ENCODE assay signal across 24 cellular contexts in the genomic region with DNA sequence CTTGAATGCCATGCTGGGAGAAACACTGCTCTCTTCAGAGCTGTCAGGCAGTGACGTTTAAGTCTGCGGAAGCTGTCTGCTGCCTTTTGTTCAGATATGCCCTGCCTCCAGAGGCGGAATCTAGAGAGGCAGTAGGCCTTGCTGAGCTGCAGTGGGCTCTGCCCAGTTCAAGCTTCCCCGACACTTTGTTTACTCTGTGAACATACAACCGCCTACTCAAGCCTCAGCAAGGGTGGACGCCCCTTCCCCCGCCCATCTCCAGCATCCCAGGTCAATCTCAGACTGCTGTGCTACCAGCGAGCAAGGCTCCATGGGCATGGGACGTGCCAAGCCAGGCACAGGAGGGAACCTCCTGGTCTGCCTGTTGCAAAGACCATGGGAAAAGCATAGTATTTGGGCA.
A peak's percentile ranks its signal among the peaks of the same experiment; 100 is the strongest.
DNase-seq lines count a peak whose midpoint lies in the region; ATAC-seq, FAIRE-seq and TF ChIP-seq lines count a peak whose summit lies in the region.
"Had no signal": no experiment of that assay in that cellular context is flagged by ENCODE, and none has a peak within 500 bp of the region (broad histone marks: within the 10 kb centered on the region; RNA-seq: fewer than 3 reads in every experiment).

No MANE protein-coding gene starts in this region.

- no peak overlapping the region for H3K4me3 Mint-ChIP-seq in WTC11
- H3K4me3 Mint-ChIP-seq: CD4-positive, CD25-positive, alpha-beta regulatory T cell; CD8-positive, alpha-beta memory T cell had no signal

- H3K14ac ChIP-seq in neuronal stem cell (ENCODE audit: low read length) = no peak overlapping the region

- no CpG with 5 or more reads among the region's 9 CpGs for WGBS in neuronal stem cell (ENCODE audit: extremely low coverage in 2 of 2, insufficient read length in 2 of 2, insufficient replicate concordance in 1 of 2), 2 donors

- FAIRE-seq in kidney (lab: Jason Lieb, UNC) = no peak
- FAIRE-seq: A204.1, G401.6, GM12891, GM19239, HTR-8/SVneo had no signal

- peak overlapping the region; percentile 75 for H2BK12ac ChIP-seq in neuronal stem cell (ENCODE audit: low read length)

- H3K9ac ChIP-seq in kidney (ENCODE audit: low read length in 2 of 2) = no peak overlapping the region
- no peak overlapping the region for H3K9ac ChIP-seq in neuronal stem cell (ENCODE audit: low read depth, low read length, poor library complexity)

- no peak for TF ChIP-seq CTCF in WTC11 (IDR thresholded peaks at IDR 0.05)
- no peak for TF ChIP-seq CTCF in kidney (IDR thresholded peaks at IDR 0.05; ENCODE audit: borderline replicate concordance, extremely low read depth, insufficient read depth)

- no peaks in the 10 kb centered on the region for H3K79me1 ChIP-seq in neuronal stem cell (ENCODE audit: low read depth, low read length)

- peaks cover 6% of the 10 kb centered on the region for H3K36me3 Mint-ChIP-seq in WTC11
- H3K36me3 Mint-ChIP-seq: CD4-positive, CD25-positive, alpha-beta regulatory T cell; CD8-positive, alpha-beta memory T cell had no signal

- peak overlapping the region; percentile 81 for H3K18ac ChIP-seq in neuronal stem cell (ENCODE audit: low read length)

- no peak overlapping the region for H2BK5ac ChIP-seq in neuronal stem cell (ENCODE audit: low read length)

- H3K4ac ChIP-seq in neuronal stem cell (ENCODE audit: low read length) = no peak overlapping the region

- H3K23ac ChIP-seq in neuronal stem cell (ENCODE audit: low read depth, low read length, poor library complexity) = peak overlapping the region; percentile 34

- POLR2A ChIA-PET in WTC11 (lab: Charles Lee) = no interaction called here

- no peak overlapping the region for H2AK5ac ChIP-seq in neuronal stem cell (ENCODE audit: low read depth, low read length)

- peak overlapping the region; percentile 63 for H2AFZ ChIP-seq in neuronal stem cell (ENCODE audit: low read length)

- H2BK120ac ChIP-seq in neuronal stem cell (ENCODE audit: low read depth, low read length) = no peak overlapping the region

- peaks cover 32% of the 10 kb centered on the region for H3K9me3 Mint-ChIP-seq in WTC11

- H3K4me3 ChIP-seq in kidney (ENCODE audit: low read length in 2 of 2) (no peak overlapping the region), neuronal stem cell (ENCODE audit: low read length in 2 of 2) (no peak overlapping the region)

- CTCF ChIA-PET in WTC11 (lab: Charles Lee) = interaction anchor here (0.7 kb wide), 1 partner anchor 9 kb away, joined by 3 read pairs; no protein-coding TSS in a partner anchor

- H3K9me3 ChIP-seq in kidney (ENCODE audit: control insufficient read depth in 1 of 2, low read length in 2 of 2) (no peaks in the 10 kb centered on the region), neuronal stem cell (replicated peaks in 1 of 2; ENCODE audit: control insufficient read depth in 2 of 2, insufficient read depth in 1 of 2, low read depth in 1 of 2, low read length in 2 of 2) (no peaks in the 10 kb centered on the region)
- H3K9me3 ChIP-seq: BE2C had no signal

- intact Hi-C loops in kidney (cut with DNase I) = no loop called here

- H3K27ac ChIP-seq in kidney (ENCODE audit: low read depth in 2 of 2, low read length in 2 of 2) (no peak overlapping the region), neuronal stem cell (replicated peaks; ENCODE audit: low read length) (no peak overlapping the region)
- H3K27ac ChIP-seq: HL-60 had no signal

- peaks cover 6% of the 10 kb centered on the region; the same call in 1 of the 2 replicates for H3K4me1 Mint-ChIP-seq in WTC11
- H3K4me1 Mint-ChIP-seq: CD4-positive, CD25-positive, alpha-beta regulatory T cell; CD8-positive, alpha-beta memory T cell had no signal

- H3K4me1 ChIP-seq in kidney (ENCODE audit: control insufficient read depth in 1 of 2, insufficient read depth in 1 of 2, low read depth in 1 of 2, low read length in 2 of 2) (no peaks in the 10 kb centered on the region), neuronal stem cell (ENCODE audit: control insufficient read depth in 2 of 2, insufficient read depth in 1 of 2, low read depth in 1 of 2, low read length in 2 of 2) (peaks cover 0 to 3% of the 10 kb centered on the region in 2 donors)
- H3K4me1 ChIP-seq: BE2C had no signal

- H4K8ac ChIP-seq in neuronal stem cell (ENCODE audit: low read depth, low read length) = no peak overlapping the region

- no peaks in the 10 kb centered on the region for H3K36me3 ChIP-seq in kidney (ENCODE audit: control insufficient read depth in 1 of 2, insufficient read depth in 2 of 2, low read length in 2 of 2)
- H3K36me3 ChIP-seq in neuronal stem cell (replicated peaks in 1 of 2; ENCODE audit: control insufficient read depth in 2 of 2, insufficient read depth in 2 of 2, low read length in 2 of 2) = no peaks in the 10 kb centered on the region
- H3K36me3 ChIP-seq: BE2C had no signal

- peak; percentile 61 for ATAC-seq in WTC11
- ATAC-seq in HG03460 (IDR thresholded peaks at IDR 0.05; ENCODE audit: unreplicated experiment) = no peak

- peaks cover 0 to 3% (median 0%) of the 10 kb centered on the region in 3 experiments for H3K27me3 ChIP-seq in neuronal stem cell (ENCODE audit: control insufficient read depth in 3 of 3, insufficient read depth in 3 of 3, low read depth in 1 of 3, low read length in 3 of 3)
- H3K27me3 ChIP-seq: BE2C had no signal

- H3K4me2 ChIP-seq in neuronal stem cell (ENCODE audit: insufficient read depth, low read length, poor library complexity, severe bottlenecking) = no peak overlapping the region

- no peak overlapping the region for H4K91ac ChIP-seq in neuronal stem cell (ENCODE audit: low read depth, low read length, poor library complexity)

- H2BK15ac ChIP-seq in neuronal stem cell (ENCODE audit: low read length) = no peak overlapping the region

- DNase-seq in ELF-1 (ENCODE audit: low read depth, low spot score) (peak; percentile 52), WTC11 (ENCODE audit: low spot score) (peak; percentile 12), kidney (peak; percentile 66), neuronal stem cell (ENCODE audit: low spot score) (no peak), SHP77 (lab: John Stamatoyannopoulos, UW) (no peak)
- DNase-seq: ACHN; BE2C; C1 segment of cervical spinal cord; CD4-positive, CD25-positive, alpha-beta regulatory T cell; CD8-positive, alpha-beta memory T cell; COR-L47; DMS 273 treated with DMSO at 0.1 percent for 48 hours; DMS53; DND-41; EL; HCEC 1CT; IMR-90 had no signal

- H3K27ac Mint-ChIP-seq in WTC11 = no peak overlapping the region
- H3K27ac Mint-ChIP-seq: CD4-positive, CD25-positive, alpha-beta regulatory T cell; CD8-positive, alpha-beta memory T cell had no signal

- H3K27me3 Mint-ChIP-seq in WTC11 (ENCODE audit: low read depth) = no peaks in the 10 kb centered on the region; the same call in 1 of the 2 replicates
- H3K27me3 Mint-ChIP-seq: CD4-positive, CD25-positive, alpha-beta regulatory T cell had no signal

TF ChIP-seq in WTC11, 78 proteins besides CTCF, POLR2A, EP300 and RAD21:
- TF ChIP-seq, protein P1, sequence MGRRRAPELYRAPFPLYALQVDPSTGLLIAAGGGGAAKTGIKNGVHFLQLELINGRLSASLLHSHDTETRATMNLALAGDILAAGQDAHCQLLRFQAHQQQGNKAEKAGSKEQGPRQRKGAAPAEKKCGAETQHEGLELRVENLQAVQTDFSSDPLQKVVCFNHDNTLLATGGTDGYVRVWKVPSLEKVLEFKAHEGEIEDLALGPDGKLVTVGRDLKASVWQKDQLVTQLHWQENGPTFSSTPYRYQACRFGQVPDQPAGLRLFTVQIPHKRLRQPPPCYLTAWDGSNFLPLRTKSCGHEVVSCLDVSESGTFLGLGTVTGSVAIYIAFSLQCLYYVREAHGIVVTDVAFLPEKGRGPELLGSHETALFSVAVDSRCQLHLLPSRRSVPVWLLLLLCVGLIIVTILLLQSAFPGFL (CRISPR knock-in tag; IDR thresholded peaks at IDR 0.05; ENCODE audit: borderline replicate concordance) = no peak
- TF ChIP-seq AFF4 (CRISPR knock-in tag; IDR thresholded peaks at IDR 0.05; ENCODE audit: borderline replicate concordance) = no peak

Comparison
In these comparisons a context has a peak if more than half of its experiments do, and no peak if none do; other contexts are left out.
1. DNase-seq: peak in ELF-1 (single experiment), WTC11 (single experiment) and kidney (single experiment); none in neuronal stem cell (single experiment) and SHP77 (0 of 2).